Comparison of ENCODE assay signal across 9 cellular contexts in the genomic region with DNA sequence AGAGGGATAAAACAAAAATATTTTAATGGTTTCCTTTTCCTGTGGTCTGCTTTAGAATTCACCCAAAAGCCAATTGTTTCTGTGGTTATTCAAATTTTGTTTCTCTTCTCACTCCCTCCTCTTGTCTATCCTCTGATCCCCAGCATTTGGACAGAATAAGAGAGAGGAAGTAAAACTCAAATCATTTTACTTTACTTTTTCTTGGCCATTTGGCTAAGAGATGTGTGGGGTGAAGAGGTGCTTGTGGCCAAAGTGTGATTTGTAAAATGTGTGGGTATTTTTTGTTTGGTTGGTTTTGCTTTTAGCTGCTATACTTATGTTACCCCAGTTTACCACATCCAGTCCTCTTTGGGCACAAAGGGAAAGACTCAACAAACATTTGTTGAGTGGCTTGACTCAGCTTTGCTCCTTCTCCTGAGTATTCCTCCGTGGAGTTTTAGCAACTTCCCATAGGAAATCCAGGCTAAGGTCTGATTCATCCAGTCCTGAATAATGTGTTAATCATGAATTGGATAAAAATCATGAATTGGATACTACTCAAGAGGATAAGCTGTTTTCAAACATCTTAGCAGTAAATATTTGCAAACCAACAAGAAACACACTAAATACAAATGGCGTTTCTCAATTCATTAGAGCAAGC.
DNase-seq lines count a peak whose midpoint lies in the region; ATAC-seq, FAIRE-seq and TF ChIP-seq lines count a peak whose summit lies in the region.
"Had no signal": no experiment of that assay in that cellular context is flagged by ENCODE, and none has a peak within 500 bp of the region (broad histone marks: within the 10 kb centered on the region; RNA-seq: fewer than 3 reads in every experiment).

No MANE protein-coding gene starts in this region.

- ATAC-seq in GM21576 (IDR thresholded peaks at IDR 0.05; ENCODE audit: unreplicated experiment) (peak; percentile 92), SK-N-SH treated with all-trans-retinoic acid at 6 μM for 48 hours (no peak)

- no peak overlapping the region for H3K4me3 Mint-ChIP-seq in mesothelial cell of epicardium

- no peaks in the 10 kb centered on the region for H3K27me3 Mint-ChIP-seq in mesothelial cell of epicardium (ENCODE audit: low read depth)

- peaks cover 1% of the 10 kb centered on the region for H3K36me3 Mint-ChIP-seq in mesothelial cell of epicardium

- no peak for TF ChIP-seq POLR2A in GM12892 (IDR thresholded peaks at IDR 0.05; ENCODE audit: low read depth, low read length)

- peaks cover 4% of the 10 kb centered on the region for H3K9me3 Mint-ChIP-seq in mesothelial cell of epicardium

- no peak overlapping the region for H3K4me3 ChIP-seq in foreskin fibroblast (ENCODE audit: low read depth in 1 of 2, low read length in 2 of 2)
- H3K4me3 ChIP-seq: heart left ventricle had no signal

- DNase-seq in GM12892 (ENCODE audit: insufficient read length) (peak; percentile 13), HT1080 (ENCODE audit: low read depth) (peak; percentile 60), foreskin fibroblast (peak; percentile 61 to 83), anterior cingulate cortex (lab: John Stamatoyannopoulos, UW) (no peak), NCI-H1105 (lab: John Stamatoyannopoulos, UW) (no peak), mesothelial cell of epicardium (ENCODE audit: low spot score in 2 of 2, unreplicated experiment in 2 of 2) (no peak)
- DNase-seq: heart left ventricle had no signal

- FAIRE-seq in GM12892 (lab: Jason Lieb, UNC) = peak; percentile 96

- no peak overlapping the region for H3K27ac Mint-ChIP-seq in mesothelial cell of epicardium

- TF ChIP-seq CTCF in foreskin fibroblast (IDR thresholded peaks at IDR 0.05; ENCODE audit: low read depth, low read length) (no peak), mesothelial cell of epicardium (IDR thresholded peaks at IDR 0.05; ENCODE audit: unreplicated experiment) (no peak)

- H3K4me1 Mint-ChIP-seq in mesothelial cell of epicardium = peaks cover 21% of the 10 kb centered on the region

TF ChIP-seq in SK-N-SH treated with all-trans-retinoic acid at 6 μM for 48 hours, 23 proteins besides CTCF, POLR2A, EP300 and RAD21:
- TF ChIP-seq PPARA (CRISPR knock-in tag; IDR thresholded peaks at IDR 0.05; ENCODE audit: borderline replicate concordance) = no peak
- TF ChIP-seq, protein P1, sequence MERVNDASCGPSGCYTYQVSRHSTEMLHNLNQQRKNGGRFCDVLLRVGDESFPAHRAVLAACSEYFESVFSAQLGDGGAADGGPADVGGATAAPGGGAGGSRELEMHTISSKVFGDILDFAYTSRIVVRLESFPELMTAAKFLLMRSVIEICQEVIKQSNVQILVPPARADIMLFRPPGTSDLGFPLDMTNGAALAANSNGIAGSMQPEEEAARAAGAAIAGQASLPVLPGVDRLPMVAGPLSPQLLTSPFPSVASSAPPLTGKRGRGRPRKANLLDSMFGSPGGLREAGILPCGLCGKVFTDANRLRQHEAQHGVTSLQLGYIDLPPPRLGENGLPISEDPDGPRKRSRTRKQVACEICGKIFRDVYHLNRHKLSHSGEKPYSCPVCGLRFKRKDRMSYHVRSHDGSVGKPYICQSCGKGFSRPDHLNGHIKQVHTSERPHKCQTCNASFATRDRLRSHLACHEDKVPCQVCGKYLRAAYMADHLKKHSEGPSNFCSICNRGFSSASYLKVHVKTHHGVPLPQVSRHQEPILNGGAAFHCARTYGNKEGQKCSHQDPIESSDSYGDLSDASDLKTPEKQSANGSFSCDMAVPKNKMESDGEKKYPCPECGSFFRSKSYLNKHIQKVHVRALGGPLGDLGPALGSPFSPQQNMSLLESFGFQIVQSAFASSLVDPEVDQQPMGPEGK (CRISPR knock-in tag; IDR thresholded peaks at IDR 0.05; ENCODE audit: borderline replicate concordance) = no peak
- TF ChIP-seq TOX (CRISPR knock-in tag; IDR thresholded peaks at IDR 0.05; ENCODE audit: borderline replicate concordance) = no peak
- TF ChIP-seq OSR1 (CRISPR knock-in tag; IDR thresholded peaks at IDR 0.05) = no peak
- no peak for TF ChIP-seq TCF4 (CRISPR knock-in tag; IDR thresholded peaks at IDR 0.05; ENCODE audit: borderline replicate concordance)
- no peak for TF ChIP-seq ESRRG (CRISPR knock-in tag; IDR thresholded peaks at IDR 0.05)
- TF ChIP-seq ISL1 (CRISPR knock-in tag; IDR thresholded peaks at IDR 0.05) = no peak
- TF ChIP-seq ZNF8 (CRISPR knock-in tag; IDR thresholded peaks at IDR 0.05) = no peak
- TF ChIP-seq ZFP30 (CRISPR knock-in tag; IDR thresholded peaks at IDR 0.05) = no peak
- no peak for TF ChIP-seq BACH2 (CRISPR knock-in tag; IDR thresholded peaks at IDR 0.05; ENCODE audit: borderline replicate concordance)
- TF ChIP-seq RARB (CRISPR knock-in tag; IDR thresholded peaks at IDR 0.05) = no peak
- TF ChIP-seq GLIS3 (CRISPR knock-in tag; IDR thresholded peaks at IDR 0.05) = no peak
- no peak for TF ChIP-seq ZFP3 (CRISPR knock-in tag; IDR thresholded peaks at IDR 0.05)
- no peak for TF ChIP-seq ZNF565 (CRISPR knock-in tag; conservative IDR thresholded peaks at IDR 0.05; ENCODE audit: low read depth)
- no peak for TF ChIP-seq ARNTL (CRISPR knock-in tag; IDR thresholded peaks at IDR 0.05; ENCODE audit: borderline replicate concordance, low read depth)
- TF ChIP-seq, protein P2, sequence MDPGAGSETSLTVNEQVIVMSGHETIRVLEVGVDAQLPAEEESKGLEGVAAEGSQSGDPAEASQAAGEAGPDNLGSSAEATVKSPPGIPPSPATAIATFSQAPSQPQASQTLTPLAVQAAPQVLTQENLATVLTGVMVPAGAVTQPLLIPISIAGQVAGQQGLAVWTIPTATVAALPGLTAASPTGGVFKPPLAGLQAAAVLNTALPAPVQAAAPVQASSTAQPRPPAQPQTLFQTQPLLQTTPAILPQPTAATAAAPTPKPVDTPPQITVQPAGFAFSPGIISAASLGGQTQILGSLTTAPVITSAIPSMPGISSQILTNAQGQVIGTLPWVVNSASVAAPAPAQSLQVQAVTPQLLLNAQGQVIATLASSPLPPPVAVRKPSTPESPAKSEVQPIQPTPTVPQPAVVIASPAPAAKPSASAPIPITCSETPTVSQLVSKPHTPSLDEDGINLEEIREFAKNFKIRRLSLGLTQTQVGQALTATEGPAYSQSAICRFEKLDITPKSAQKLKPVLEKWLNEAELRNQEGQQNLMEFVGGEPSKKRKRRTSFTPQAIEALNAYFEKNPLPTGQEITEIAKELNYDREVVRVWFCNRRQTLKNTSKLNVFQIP (CRISPR knock-in tag; IDR thresholded peaks at IDR 0.05; ENCODE audit: borderline replicate concordance, low read depth) = no peak

Comparison
In these comparisons a context has a peak if more than half of its experiments do, and no peak if none do; other contexts are left out.
1. DNase-seq: peak in GM12892 (single experiment), HT1080 (single experiment) and foreskin fibroblast (2 of 2); none in anterior cingulate cortex (0 of 58), NCI-H1105 (single experiment) and mesothelial cell of epicardium (0 of 2).